Comparison of ENCODE assay signal across 1 cellular context in genomic region chr6:49966334-49966733, GRCh38.
TF ChIP-seq lines count a peak whose summit lies in the region.

No MANE protein-coding gene starts in this region.

TF ChIP-seq in WTC11, 78 proteins besides CTCF, POLR2A, EP300 and RAD21 (continued from another document):
- no peak for TF ChIP-seq ERG (CRISPR knock-in tag; IDR thresholded peaks at IDR 0.05)
- no peak for TF ChIP-seq SMAD4 (CRISPR knock-in tag; IDR thresholded peaks at IDR 0.05)
- TF ChIP-seq RELA (CRISPR knock-in tag; IDR thresholded peaks at IDR 0.05; ENCODE audit: borderline replicate concordance): no peak
- no peak for TF ChIP-seq CDX4 (CRISPR knock-in tag; IDR thresholded peaks at IDR 0.05; ENCODE audit: borderline replicate concordance)
- TF ChIP-seq OVOL2 (CRISPR knock-in tag; IDR thresholded peaks at IDR 0.05; ENCODE audit: borderline replicate concordance): no peak
- no peak for TF ChIP-seq ZNF219 (CRISPR knock-in tag; IDR thresholded peaks at IDR 0.05; ENCODE audit: borderline replicate concordance)
- TF ChIP-seq ZNF396 (CRISPR knock-in tag; IDR thresholded peaks at IDR 0.05; ENCODE audit: borderline replicate concordance): no peak
